Comparison of ENCODE assay signal across 8 cellular contexts in the genomic region with DNA sequence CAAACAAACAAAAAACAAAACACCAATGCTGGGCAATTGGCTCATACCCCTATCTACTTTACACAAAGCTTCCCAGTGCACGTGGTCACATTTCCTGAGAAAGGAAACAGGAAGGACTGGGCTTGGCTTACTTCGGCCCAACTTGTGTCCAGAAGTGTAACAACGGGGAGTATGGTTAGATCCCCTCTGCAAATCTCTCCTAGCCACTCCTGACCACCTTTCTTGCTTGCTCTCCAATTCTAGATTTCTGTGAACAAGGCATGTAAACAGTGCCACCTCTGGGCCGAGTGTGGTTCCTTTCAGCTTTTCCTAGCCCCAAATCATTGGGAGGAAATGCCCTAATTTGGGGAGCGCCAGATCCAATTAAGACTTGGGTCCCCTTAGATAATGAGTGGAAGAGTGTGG. TPM values are rescaled to one million over a fixed set of nuclear protein-coding genes. Genes with fewer than 3 reads are reported as not detected.
DNase-seq lines count a peak whose midpoint lies in the region; ATAC-seq and TF ChIP-seq lines count a peak whose summit lies in the region.

No MANE protein-coding gene starts in this region.

- peaks cover 12% of the 10 kb centered on the region for H3K36me3 Mint-ChIP-seq in progenitor cell of endocrine pancreas (ENCODE audit: insufficient read depth)

- TF ChIP-seq POLR2A in Peyer's patch (IDR thresholded peaks at IDR 0.05): no peak

- no peaks in the 10 kb centered on the region for H3K9me3 ChIP-seq in Peyer's patch

- peaks cover 0 to 8% (median 0%) of the 10 kb centered on the region in 3 donors for H3K36me3 ChIP-seq in Peyer's patch

- H3K27ac ChIP-seq in Peyer's patch: no peak overlapping the region

- ATAC-seq in HG03045 (IDR thresholded peaks at IDR 0.05; ENCODE audit: unreplicated experiment) (no peak), HG02981 (IDR thresholded peaks at IDR 0.05; ENCODE audit: unreplicated experiment) (no peak)

- peaks cover 0 to 12% (median 0%) of the 10 kb centered on the region in 4 donors for H3K4me1 ChIP-seq in Peyer's patch

- no peak overlapping the region for H3K4me3 ChIP-seq in Peyer's patch
- no peak overlapping the region for H3K4me3 ChIP-seq in fibroblast of pulmonary artery (replicated peaks; ENCODE audit: low read depth, low read length)

- no peaks in the 10 kb centered on the region for H3K27me3 ChIP-seq in Peyer's patch

- H3K27me3 Mint-ChIP-seq in progenitor cell of endocrine pancreas: no peaks in the 10 kb centered on the region

- DNase-seq in ELF-1 (ENCODE audit: low read depth, low spot score) (peak; percentile 50), Peyer's patch (peak in 1 of 3 donors; percentile 54), fibroblast of pulmonary artery (ENCODE audit: low read depth) (peak; percentile 40), progenitor cell of endocrine pancreas (ENCODE audit: low spot score, unreplicated experiment) (no peak), A172 (ENCODE audit: low spot score) (no peak), NCI-H1694 treated with DMSO at 0.1 percent for 48 hours (lab: John Stamatoyannopoulos, UW) (no peak)

- H3K27ac Mint-ChIP-seq in progenitor cell of endocrine pancreas: no peak overlapping the region

- TF ChIP-seq CTCF in Peyer's patch (IDR thresholded peaks at IDR 0.05) (peak in 4 of 6 experiments; percentile 29 to 64 (median 55)), fibroblast of pulmonary artery (IDR thresholded peaks at IDR 0.05; ENCODE audit: low read length, missing control alignments) (peak; percentile 56), progenitor cell of endocrine pancreas (IDR thresholded peaks at IDR 0.05; ENCODE audit: unreplicated experiment) (peak; percentile 57)

- no peak overlapping the region for H3K4me3 Mint-ChIP-seq in progenitor cell of endocrine pancreas (ENCODE audit: low read depth)

- H3K4me1 Mint-ChIP-seq in progenitor cell of endocrine pancreas (ENCODE audit: low read depth): peaks cover 2% of the 10 kb centered on the region

- H3K9me3 Mint-ChIP-seq in progenitor cell of endocrine pancreas (ENCODE audit: low read depth): no peaks in the 10 kb centered on the region

RNA-seq across cellular contexts. Expression of gene FRAT2, which starts 21.0 kb away (rescaled TPM):
- total RNA-seq in Peyer's patch: 10 to 100 TPM; 19.0 to 31.7 (median 24.0) TPM
- total RNA-seq in progenitor cell of endocrine pancreas: 37.7 and 38.7 TPM in 2 replicates
- 4.0 and 4.2 TPM in 2 replicates for total RNA-seq in A172 (2014; rRNA removed; shearing (Covaris generic))

RNA-seq across cellular contexts. Expression of gene FRAT1, which starts 36.5 kb away (rescaled TPM):
- total RNA-seq in Peyer's patch (1 to 10 TPM; 1.7 to 9.7 (median 6.9) TPM), progenitor cell of endocrine pancreas (15.7 and 16.7 TPM in 2 replicates)
- total RNA-seq in A172 (2014; rRNA removed; shearing (Covaris generic)): 1.8 and 2.3 TPM in 2 replicates

RNA-seq across cellular contexts. Expression of gene RRP12, which starts 45.6 kb away (rescaled TPM):
- 10 to 100 TPM in 3 of 4 donors, 1 to 10 TPM in 1; 9.1 to 42.9 (median 22.5) TPM for total RNA-seq in Peyer's patch
- 33.5 and 36.6 TPM in 2 replicates for total RNA-seq in progenitor cell of endocrine pancreas
- 47.9 and 52.8 TPM in 2 replicates for total RNA-seq in A172 (2014; rRNA removed; shearing (Covaris generic))

Comparison
In these comparisons a context has a peak if more than half of its experiments do, and no peak if none do; other contexts are left out.
1. DNase-seq: peak in ELF-1 (single experiment) and fibroblast of pulmonary artery (single experiment); none in progenitor cell of endocrine pancreas (single experiment), A172 (single experiment) and NCI-H1694 treated with DMSO at 0.1 percent for 48 hours (single experiment).
2. Peak in every context shown above with its lines, with median percentiles within 50 percentile points of each other: CTCF ChIP-seq.